In genomic region chr4:45661893-45662292, GRCh38 we compare ENCODE assay signal across 7 cellular contexts.
"Had no signal": no experiment of that assay in that cellular context is flagged by ENCODE, and none has a peak within 500 bp of the region (broad histone marks: within the 10 kb centered on the region; RNA-seq: fewer than 3 reads in every experiment).

No MANE protein-coding gene starts in this region.

- H3K4me3 ChIP-seq: GM12878 had no signal

- DNase-seq: GDM1, GF-D8 had no signal

- FAIRE-seq: GM12878, GM12891, GM12892, GM18507, GM19239 had no signal
